ENCODE assay signal across 16 cellular contexts in genomic region chr11:47590026-47590861, GRCh38. TPM values are rescaled to one million over a fixed set of nuclear protein-coding genes. Genes with fewer than 3 reads are reported as not detected.
A peak's percentile ranks its signal among the peaks of the same experiment; 100 is the strongest.
DNase-seq lines count a peak whose midpoint lies in the region; ATAC-seq, FAIRE-seq and TF ChIP-seq lines count a peak whose summit lies in the region.
"Had no signal": no experiment of that assay in that cellular context is flagged by ENCODE, and none has a peak within 500 bp of the region (broad histone marks: within the 10 kb centered on the region; RNA-seq: fewer than 3 reads in every experiment).

No MANE protein-coding gene starts in this region.

- FAIRE-seq in urothelium cell line (lab: Jason Lieb, UNC): no peak
- FAIRE-seq: HTR-8/SVneo had no signal

- 70 to 71% methylated on average over 114 of the region's 114 CpGs for WGBS in sigmoid colon, 2 donors

- intact Hi-C loops in sigmoid colon (cut with DNase I): no loop called here

- H3K27me3 ChIP-seq in sigmoid colon: peaks cover 15 to 50% (median 47%) of the 10 kb centered on the region in 3 donors

- no peak for TF ChIP-seq POLR2A in sigmoid colon (IDR thresholded peaks at IDR 0.05)

- in situ Hi-C loops in G401 (cut with HindIII; ENCODE audit: low sequenced_read_pairs): no loop called here

- peak overlapping the region; percentile 37 to 56 (median 46) for H3K4me3 ChIP-seq in sigmoid colon
- H3K4me3 ChIP-seq: PC-9 had no signal

- peaks cover 0 to 28% (median 19%) of the 10 kb centered on the region in 4 donors for H3K4me1 ChIP-seq in sigmoid colon

- TF ChIP-seq CTCF in sigmoid colon (IDR thresholded peaks at IDR 0.05): no peak

- DNase-seq in G401 (ENCODE audit: low spot score) (peak; percentile 37), cerebellum (ENCODE audit: low spot score) (peak; percentile 57), iPS-NIHi7 (ENCODE audit: extremely low spot score) (peak; percentile 82), sigmoid colon (no peak), urothelium cell line (ENCODE audit: low spot score) (no peak), NCI-H1092 treated with DMSO at 0.1 percent for 48 hours (lab: John Stamatoyannopoulos, UW) (no peak)
- DNase-seq: activated CD4-positive, alpha-beta T cell treated with anti-CD3 and anti-CD28 coated beads for 36 hours; activated T-cell treated with anti-CD3 and anti-CD28 coated beads, Interleukin-2, amount 50 U/mL, for 72 hours; DMS79 treated with DMSO at 0.1 percent for 48 hours; NCI-H1105; NCI-H345; PC-9; T-helper 1 cell had no signal

- H3K36me3 ChIP-seq in sigmoid colon: peaks cover 0 to 5% (median 0%) of the 10 kb centered on the region in 4 donors

- ATAC-seq in HG02852 (IDR thresholded peaks at IDR 0.05; ENCODE audit: unreplicated experiment) (no peak), GM19324 (IDR thresholded peaks at IDR 0.05; ENCODE audit: low FRiP score, unreplicated experiment) (no peak)
- ATAC-seq: activated CD4-positive, alpha-beta T cell treated with anti-CD3 and anti-CD28 coated beads for 36 hours; activated T-cell treated with anti-CD3 and anti-CD28 coated beads, Interleukin-2, amount 50 U/mL, for 72 hours had no signal

- H3K9me3 ChIP-seq in sigmoid colon: no peaks in the 10 kb centered on the region

- no peak for TF ChIP-seq EP300 in sigmoid colon (IDR thresholded peaks at IDR 0.05)

- H3K27ac ChIP-seq in sigmoid colon: peak overlapping the region; percentile 10 to 69 (median 40)
- H3K27ac ChIP-seq: PC-9 had no signal

RNA-seq across cellular contexts. Expression of gene FAM180B, which starts 3.8 kb away (rescaled TPM):
- 0.58 TPM in 1 of 2 replicates, not detected in the other for total RNA-seq in G401 (2014; rRNA removed; shearing (Covaris generic))
- total RNA-seq in cerebellum: not detected
- total RNA-seq in sigmoid colon: 1 to 10 TPM in 1 of 4 donors, under 1 TPM in 2, not detected in 1; 0.36 to 1.4 (median 0.41) TPM
- polyA plus RNA-seq in sigmoid colon: under 1 TPM in 2 of 3 donors, not detected in 1; 0.12 to 0.60 TPM
- total RNA-seq: PC-9 had no signal

RNA-seq across cellular contexts. Expression of gene C1QTNF4, which starts 4.0 kb away (rescaled TPM):
- total RNA-seq in G401 (2014; rRNA removed; shearing (Covaris generic)): 2.4 TPM in 1 of 2 replicates, not detected in the other
- total RNA-seq in cerebellum (17.7 TPM), sigmoid colon (10 to 100 TPM in 1 of 4 donors, 1 to 10 TPM in 3; 6.1 to 15.5 (median 6.5) TPM)
- polyA plus RNA-seq in sigmoid colon: 1 to 10 TPM in 2 of 3 donors, not detected in 1; 1.3 to 1.8 TPM

RNA-seq across cellular contexts. Expression of gene NDUFS3, which starts 11.4 kb away (rescaled TPM):
- total RNA-seq in G401 (2014; rRNA removed; shearing (Covaris generic)): 191 and 200 TPM in 2 replicates
- total RNA-seq in cerebellum (34.6 TPM), sigmoid colon (100 to 1,000 TPM in 2 of 4 donors, 10 to 100 TPM in 2; 74.4 to 106 (median 91.7) TPM)
- 100 to 1,000 TPM; 229 to 323 (median 268) TPM for polyA plus RNA-seq in sigmoid colon

RNA-seq across cellular contexts. Expression of gene KBTBD4, which starts 11.5 kb away (rescaled TPM):
- total RNA-seq in G401 (2014; rRNA removed; shearing (Covaris generic)): 32.7 and 43.1 TPM in 2 replicates
- total RNA-seq in cerebellum (24.4 TPM), sigmoid colon (10 to 100 TPM; 13.3 to 29.9 (median 23.5) TPM)
- polyA plus RNA-seq in sigmoid colon: 10 to 100 TPM; 11.3 to 15.9 (median 12.6) TPM

RNA-seq across cellular contexts. Expression of gene PTPMT1, which starts 24.8 kb away (rescaled TPM):
- total RNA-seq in G401 (2014; rRNA removed; shearing (Covaris generic)): 103 and 127 TPM in 2 replicates
- total RNA-seq in cerebellum (19.7 TPM), sigmoid colon (100 to 1,000 TPM in 3 of 4 donors, 10 to 100 TPM in 1; 100.0 to 152 (median 130) TPM)
- polyA plus RNA-seq in sigmoid colon: 10 to 100 TPM; 31.0 to 43.1 (median 37.2) TPM

Comparison
In these comparisons a context has a peak if more than half of its experiments do, and no peak if none do; other contexts are left out.
1. DNase-seq: peak in G401 (single experiment), cerebellum (single experiment) and iPS-NIHi7 (single experiment); none in sigmoid colon (single experiment), urothelium cell line (single experiment) and NCI-H1092 treated with DMSO at 0.1 percent for 48 hours (single experiment).